Comparison of ENCODE assay signal across 10 cellular contexts in genomic region chr4:86557526-86557925, GRCh38.
DNase-seq lines count a peak whose midpoint lies in the region; ATAC-seq and TF ChIP-seq lines count a peak whose summit lies in the region.
"Had no signal": no experiment of that assay in that cellular context is flagged by ENCODE, and none has a peak within 500 bp of the region (broad histone marks: within the 10 kb centered on the region; RNA-seq: fewer than 3 reads in every experiment).

No MANE protein-coding gene starts in this region.

- peaks cover 28% of the 10 kb centered on the region for H3K4me1 ChIP-seq in ACC112 (ENCODE audit: control insufficient read depth, insufficient read depth, low read length, unreplicated experiment)

- no peaks in the 10 kb centered on the region for H3K27me3 ChIP-seq in ACC112 (ENCODE audit: insufficient read depth, low read length)

- peak overlapping the region; percentile 70 for H2AFZ ChIP-seq in ACC112 (ENCODE audit: low read length, unreplicated experiment)

- DNase-seq in DMS153 (lab: John Stamatoyannopoulos, UW) (no peak), NCI-H345 (lab: John Stamatoyannopoulos, UW) (no peak), GM19240 (ENCODE audit: insufficient read length, low spot score) (no peak), HuH-7 (ENCODE audit: low spot score) (no peak)
- DNase-seq: heart left ventricle, nephron progenitor cell had no signal

- ATAC-seq in GM19468 (IDR thresholded peaks at IDR 0.05; ENCODE audit: extremely low read depth, unreplicated experiment), result peak; percentile 81
- ATAC-seq in HG03045 (IDR thresholded peaks at IDR 0.05; ENCODE audit: unreplicated experiment), result peak; percentile 91
- peak; percentile 48 for ATAC-seq in SK-N-SH treated with all-trans-retinoic acid at 6 μM for 48 hours
- ATAC-seq: heart left ventricle had no signal

- H3K79me2 ChIP-seq in ACC112 (ENCODE audit: control insufficient read depth, insufficient read depth, low read length, unreplicated experiment), result no peaks in the 10 kb centered on the region

- peak overlapping the region; percentile 81 for H3K27ac ChIP-seq in ACC112 (ENCODE audit: low read depth, low read length)
- H3K27ac ChIP-seq: heart left ventricle had no signal

- peak overlapping the region; percentile 47 for H3K4me3 ChIP-seq in ACC112 (ENCODE audit: low read depth, low read length)
- H3K4me3 ChIP-seq: heart left ventricle had no signal

- H3K36me3 ChIP-seq in ACC112 (ENCODE audit: insufficient read depth, low read length), result no peaks in the 10 kb centered on the region
- H3K36me3 ChIP-seq: heart left ventricle had no signal

TF ChIP-seq in SK-N-SH treated with all-trans-retinoic acid at 6 μM for 48 hours, 23 proteins besides CTCF, POLR2A, EP300 and RAD21:
- TF ChIP-seq SNAI2 (CRISPR knock-in tag; IDR thresholded peaks at IDR 0.05) (no peak), PPARA (CRISPR knock-in tag; IDR thresholded peaks at IDR 0.05; ENCODE audit: borderline replicate concordance) (no peak), ARNTL (CRISPR knock-in tag; IDR thresholded peaks at IDR 0.05; ENCODE audit: borderline replicate concordance, low read depth) (no peak), ZNF565 (CRISPR knock-in tag; conservative IDR thresholded peaks at IDR 0.05; ENCODE audit: low read depth) (no peak), ESRRG (CRISPR knock-in tag; IDR thresholded peaks at IDR 0.05) (no peak), ZNF70 (CRISPR knock-in tag; IDR thresholded peaks at IDR 0.05) (no peak), ZFP3 (CRISPR knock-in tag; IDR thresholded peaks at IDR 0.05) (no peak)
- TF ChIP-seq, protein P1, sequence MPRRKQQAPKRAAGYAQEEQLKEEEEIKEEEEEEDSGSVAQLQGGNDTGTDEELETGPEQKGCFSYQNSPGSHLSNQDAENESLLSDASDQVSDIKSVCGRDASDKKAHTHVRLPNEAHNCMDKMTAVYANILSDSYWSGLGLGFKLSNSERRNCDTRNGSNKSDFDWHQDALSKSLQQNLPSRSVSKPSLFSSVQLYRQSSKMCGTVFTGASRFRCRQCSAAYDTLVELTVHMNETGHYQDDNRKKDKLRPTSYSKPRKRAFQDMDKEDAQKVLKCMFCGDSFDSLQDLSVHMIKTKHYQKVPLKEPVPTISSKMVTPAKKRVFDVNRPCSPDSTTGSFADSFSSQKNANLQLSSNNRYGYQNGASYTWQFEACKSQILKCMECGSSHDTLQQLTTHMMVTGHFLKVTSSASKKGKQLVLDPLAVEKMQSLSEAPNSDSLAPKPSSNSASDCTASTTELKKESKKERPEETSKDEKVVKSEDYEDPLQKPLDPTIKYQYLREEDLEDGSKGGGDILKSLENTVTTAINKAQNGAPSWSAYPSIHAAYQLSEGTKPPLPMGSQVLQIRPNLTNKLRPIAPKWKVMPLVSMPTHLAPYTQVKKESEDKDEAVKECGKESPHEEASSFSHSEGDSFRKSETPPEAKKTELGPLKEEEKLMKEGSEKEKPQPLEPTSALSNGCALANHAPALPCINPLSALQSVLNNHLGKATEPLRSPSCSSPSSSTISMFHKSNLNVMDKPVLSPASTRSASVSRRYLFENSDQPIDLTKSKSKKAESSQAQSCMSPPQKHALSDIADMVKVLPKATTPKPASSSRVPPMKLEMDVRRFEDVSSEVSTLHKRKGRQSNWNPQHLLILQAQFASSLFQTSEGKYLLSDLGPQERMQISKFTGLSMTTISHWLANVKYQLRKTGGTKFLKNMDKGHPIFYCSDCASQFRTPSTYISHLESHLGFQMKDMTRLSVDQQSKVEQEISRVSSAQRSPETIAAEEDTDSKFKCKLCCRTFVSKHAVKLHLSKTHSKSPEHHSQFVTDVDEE (CRISPR knock-in tag; IDR thresholded peaks at IDR 0.05), result no peak
TF ChIP-seq in SK-N-SH treated with all-trans-retinoic acid at 6 μM for 48 hours: peak in this region for 0.
